ENCODE assay signal across 8 cellular contexts in the genomic region with DNA sequence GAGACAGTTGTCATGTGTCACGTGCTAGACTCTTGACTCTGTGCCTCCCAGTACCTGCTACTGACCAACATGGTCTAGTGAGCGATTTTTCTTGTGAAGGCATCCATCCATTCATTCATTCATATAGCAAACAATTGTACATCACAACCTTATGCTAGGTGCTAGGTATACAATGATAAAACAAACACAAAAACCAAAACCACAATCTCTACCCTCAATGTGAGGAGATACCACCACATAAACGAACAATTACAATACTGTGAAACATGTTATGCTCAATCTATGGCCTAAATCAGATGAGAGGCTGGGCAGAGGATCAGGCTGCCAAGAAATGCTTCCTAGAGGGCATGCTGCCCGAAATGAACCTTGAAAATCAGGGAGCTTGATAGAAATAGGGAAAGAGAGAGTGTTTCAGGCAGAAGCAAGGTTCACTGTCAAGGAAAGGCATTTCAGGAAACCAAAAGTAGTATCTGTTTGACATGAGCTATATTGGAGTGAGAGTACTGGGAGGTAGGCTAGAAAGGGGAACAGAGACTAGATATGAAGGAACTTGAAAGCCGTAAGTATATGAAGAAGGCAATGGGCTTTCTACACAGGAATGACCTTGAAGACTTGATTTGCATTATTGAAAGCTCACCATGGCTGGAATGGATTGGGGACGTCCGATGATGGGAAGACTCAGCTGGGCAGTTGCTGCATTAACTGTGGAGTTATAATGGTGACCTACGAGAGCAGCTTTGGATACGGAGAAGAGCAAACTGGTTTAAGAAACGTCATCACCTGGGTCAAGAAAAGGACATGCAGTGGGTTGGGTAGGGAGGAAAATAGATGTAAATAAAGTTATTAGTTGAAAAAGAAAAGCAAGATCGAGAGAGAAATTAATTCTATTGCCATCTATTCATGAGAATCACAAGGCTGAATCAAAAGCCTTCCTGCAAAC.
DNase-seq lines count a peak whose midpoint lies in the region; ATAC-seq and TF ChIP-seq lines count a peak whose summit lies in the region.

No MANE protein-coding gene starts in this region.

- H3K4me1 ChIP-seq in right atrium auricular region (no peaks in the 10 kb centered on the region), subcutaneous abdominal adipose tissue (ENCODE audit: control insufficient read depth in 5 of 5, insufficient read depth in 5 of 5, low read length in 5 of 5) (peaks cover 0 to 12% (median 4%) of the 10 kb centered on the region in 5 donors)

- H3K27ac ChIP-seq in right atrium auricular region (no peak overlapping the region), subcutaneous abdominal adipose tissue (ENCODE audit: low read depth, low read length) (peak overlapping the region; percentile 15)

- DNase-seq in Right ventricle myocardium superior (no peak), right atrium auricular region (ENCODE audit: low spot score) (no peak), T-helper 17 cell (no peak), endothelial cell (ENCODE audit: low spot score) (no peak), NCI-H524 treated with DMSO at 0.1 percent for 48 hours (lab: John Stamatoyannopoulos, UW) (no peak)
- no peak for DNase-seq in stimulated activated CD4-positive, alpha-beta T cell treated with anti-CD3 and anti-CD28 coated beads, Interleukin-4, amount 100 ng/mL, for 4 hours

- no peaks in the 10 kb centered on the region for H3K9me3 Mint-ChIP-seq in endothelial cell (ENCODE audit: unreplicated experiment)

- peak; percentile 51 for ATAC-seq in Right ventricle myocardium superior (ENCODE audit: poor library complexity)
- peak; percentile 87 for ATAC-seq in HG02938 (IDR thresholded peaks at IDR 0.05; ENCODE audit: unreplicated experiment)
- no peak for ATAC-seq in T-helper 17 cell

- H3K27ac Mint-ChIP-seq in T-helper 17 cell (peak overlapping the region; percentile 74), endothelial cell (ENCODE audit: unreplicated experiment) (no peak overlapping the region)

- TF ChIP-seq CTCF in right atrium auricular region (IDR thresholded peaks at IDR 0.05) (no peak), endothelial cell (IDR thresholded peaks at IDR 0.05; ENCODE audit: unreplicated experiment) (no peak)

- H3K27me3 ChIP-seq in right atrium auricular region (no peaks in the 10 kb centered on the region), subcutaneous abdominal adipose tissue (ENCODE audit: control insufficient read depth in 5 of 5, insufficient read depth in 4 of 5, low read length in 5 of 5) (no peaks in the 10 kb centered on the region)

- H3K4me1 Mint-ChIP-seq in T-helper 17 cell (peaks cover 24% of the 10 kb centered on the region), endothelial cell (ENCODE audit: unreplicated experiment) (peaks cover 13% of the 10 kb centered on the region)

- H3K4me3 ChIP-seq in right atrium auricular region = no peak overlapping the region
- no peak overlapping the region for H3K4me3 ChIP-seq in subcutaneous abdominal adipose tissue (ENCODE audit: low read depth in 1 of 5, low read length in 5 of 5)

- H3K36me3 Mint-ChIP-seq in T-helper 17 cell (ENCODE audit: low read depth) = peaks cover 7% of the 10 kb centered on the region
- H3K36me3 Mint-ChIP-seq in endothelial cell (ENCODE audit: low read depth, unreplicated experiment) = peaks cover 4% of the 10 kb centered on the region

- H3K36me3 ChIP-seq in right atrium auricular region (no peaks in the 10 kb centered on the region), subcutaneous abdominal adipose tissue (ENCODE audit: control insufficient read depth in 5 of 5, insufficient read depth in 5 of 5, low read length in 5 of 5) (no peaks in the 10 kb centered on the region)

- H3K4me3 Mint-ChIP-seq in T-helper 17 cell = peak overlapping the region; percentile 49
- no peak overlapping the region for H3K4me3 Mint-ChIP-seq in endothelial cell (ENCODE audit: unreplicated experiment)

- H3K27me3 Mint-ChIP-seq in T-helper 17 cell (no peaks in the 10 kb centered on the region), endothelial cell (ENCODE audit: unreplicated experiment) (no peaks in the 10 kb centered on the region)

- H3K9ac ChIP-seq in subcutaneous abdominal adipose tissue (ENCODE audit: low read length in 5 of 5) = no peak overlapping the region

- intact Hi-C loops in Right ventricle myocardium superior (cut with DNase I) = no loop called here

- H3K9me3 ChIP-seq in right atrium auricular region = no peaks in the 10 kb centered on the region
- no peaks in the 10 kb centered on the region for H3K9me3 ChIP-seq in T-helper 17 cell (ENCODE audit: control insufficient read depth, low read length, poor library complexity, severe bottlenecking)
- peaks cover 0 to 4% (median 0%) of the 10 kb centered on the region in 5 donors for H3K9me3 ChIP-seq in subcutaneous abdominal adipose tissue (ENCODE audit: control insufficient read depth in 5 of 5, low read length in 5 of 5)
